Comparison of ENCODE assay signal across 17 cellular contexts in genomic region chr6:3484240-3484639, GRCh38. TPM values are rescaled to one million over a fixed set of nuclear protein-coding genes. Genes with fewer than 3 reads are reported as not detected.
DNase-seq lines count a peak whose midpoint lies in the region; TF ChIP-seq lines count a peak whose summit lies in the region.
"Had no signal": no experiment of that assay in that cellular context is flagged by ENCODE, and none has a peak within 500 bp of the region (broad histone marks: within the 10 kb centered on the region; RNA-seq: fewer than 3 reads in every experiment).

No MANE protein-coding gene starts in this region.

- DNase-seq in HFF-Myc (ENCODE audit: extremely low read depth, low read depth) (peak; percentile 3), amniotic epithelial cell (ENCODE audit: low read depth) (peak; percentile 86), fibroblast of pulmonary artery (ENCODE audit: low read depth) (peak; percentile 63), substantia nigra (lab: John Stamatoyannopoulos, UW) (no peak), SK-N-DZ (ENCODE audit: low spot score) (no peak), vagina (ENCODE audit: extremely low spot score in 2 of 2) (no peak), NCI-H748 treated with DMSO at 0.1 percent for 48 hours (lab: John Stamatoyannopoulos, UW) (no peak)
- DNase-seq: activated CD8-positive, alpha-beta memory T cell treated with anti-CD3 and anti-CD28 coated beads, Interleukin-2, amount 50 U/mL, for 48 hours; activated naive CD4-positive, alpha-beta T cell; DMS 273 treated with DMSO at 0.1 percent for 48 hours; naive B cell; NCI-H1436 treated with DMSO at 0.1 percent for 48 hours; T1000; testis had no signal

- H3K36me3 ChIP-seq in vagina = no peaks in the 10 kb centered on the region
- H3K36me3 ChIP-seq: BLaER1 treated with 17β-estradiol and CSF1 and Interleukin-3, amounts not matched to agents 10 nM and 100 nM; SJSA1 had no signal

- H3K27me3 ChIP-seq in vagina = no peaks in the 10 kb centered on the region
- H3K27me3 ChIP-seq: BLaER1 treated with 17β-estradiol and CSF1 and Interleukin-3, amounts not matched to agents 10 nM and 100 nM; SJSA1; testis had no signal

- intact Hi-C loops in vagina (cut with DNase I) = no loop called here

- H3K4me3 ChIP-seq in HFF-Myc (replicated peaks; ENCODE audit: low read depth, low read length) (no peak overlapping the region), fibroblast of pulmonary artery (replicated peaks; ENCODE audit: low read depth, low read length) (no peak overlapping the region), vagina (no peak overlapping the region)
- H3K4me3 ChIP-seq: BLaER1 treated with 17β-estradiol and CSF1 and Interleukin-3, amounts not matched to agents 10 nM and 100 nM; SJSA1; smooth muscle cell; testis had no signal

- H3K9me3 ChIP-seq in vagina = no peaks in the 10 kb centered on the region
- H3K9me3 ChIP-seq: testis had no signal

- peak overlapping the region; percentile 19 for H3K27ac ChIP-seq in substantia nigra (ENCODE audit: low read depth, low read length, poor library complexity, severe bottlenecking)
- no peak overlapping the region for H3K27ac ChIP-seq in vagina
- H3K27ac ChIP-seq: BLaER1 treated with 17β-estradiol and CSF1 and Interleukin-3, amounts not matched to agents 10 nM and 100 nM; SJSA1; testis had no signal

- TF ChIP-seq CTCF in HFF-Myc (IDR thresholded peaks at IDR 0.05; ENCODE audit: low read depth, low read length, missing control alignments) (no peak), fibroblast of pulmonary artery (IDR thresholded peaks at IDR 0.05; ENCODE audit: low read length, missing control alignments) (no peak), vagina (IDR thresholded peaks at IDR 0.05) (no peak)

- no peaks in the 10 kb centered on the region for H3K4me1 ChIP-seq in vagina
- H3K4me1 ChIP-seq: testis had no signal

- TF ChIP-seq POLR2A in vagina (IDR thresholded peaks at IDR 0.05) = no peak

RNA-seq across cellular contexts. Expression of gene SLC22A23, which starts 27.4 kb away (rescaled TPM):
- 0.01 TPM in 1 of 2 replicates, not detected in the other for polyA plus RNA-seq in SK-N-DZ (2014; cell fraction: cytosol; rRNA removed)
- not detected in 2 replicates for polyA plus RNA-seq in SK-N-DZ (2014; cell fraction: nucleus; rRNA removed)
- total RNA-seq in vagina = 40.5 TPM

Comparison
In these comparisons a context has a peak if more than half of its experiments do, and no peak if none do; other contexts are left out.
1. DNase-seq: peak in HFF-Myc (single experiment), amniotic epithelial cell (single experiment) and fibroblast of pulmonary artery (single experiment); none in substantia nigra (0 of 49), SK-N-DZ (single experiment), vagina (0 of 2) and NCI-H748 treated with DMSO at 0.1 percent for 48 hours (single experiment).